ENCODE assay signal across 23 cellular contexts in genomic region chr2:176967911-176968451, GRCh38.
DNase-seq lines count a peak whose midpoint lies in the region; ATAC-seq, FAIRE-seq and TF ChIP-seq lines count a peak whose summit lies in the region.
"Had no signal": no experiment of that assay in that cellular context is flagged by ENCODE, and none has a peak within 500 bp of the region (broad histone marks: within the 10 kb centered on the region; RNA-seq: fewer than 3 reads in every experiment).

No MANE protein-coding gene starts in this region.

- no peak for TF ChIP-seq EP300 in K562 (IDR thresholded peaks at IDR 0.05; ENCODE audit: low read length)

- H3K36me3 ChIP-seq in K562 (ENCODE audit: control insufficient read depth, insufficient read depth, low read length): no peaks in the 10 kb centered on the region

- no peaks in the 10 kb centered on the region for H3K4me1 ChIP-seq in K562 (replicated peaks in 1 of 2; ENCODE audit: control insufficient read depth in 2 of 2, insufficient read depth in 2 of 2, low read length in 2 of 2)
- H3K4me1 ChIP-seq: A549 had no signal

- no peaks in the 10 kb centered on the region for H3K79me2 ChIP-seq in K562 (ENCODE audit: control insufficient read depth, insufficient read depth, low read length)

- BruUV-seq in K562 (replicated peaks; lab: Mats Ljungman, UMichigan): no TSS peak

- H3K27ac Mint-ChIP-seq in nephron progenitor cell: no peak overlapping the region
- H3K27ac Mint-ChIP-seq: CD4-positive, alpha-beta memory T cell had no signal

- H2AFZ ChIP-seq in K562 (ENCODE audit: low read depth, low read length): no peak overlapping the region

- H4K20me1 ChIP-seq in K562 (replicated peaks; ENCODE audit: control insufficient read depth, insufficient read depth, low read length): no peaks in the 10 kb centered on the region

- H3K9me3 Mint-ChIP-seq in nephron progenitor cell: no peaks in the 10 kb centered on the region
- H3K9me3 Mint-ChIP-seq: CD4-positive, alpha-beta memory T cell had no signal

- H3K9ac ChIP-seq in K562 (ENCODE audit: insufficient read depth in 1 of 2, low read depth in 2 of 2, low read length in 2 of 2): no peak overlapping the region

- CTCF ChIA-PET in K562 (lab: Yijun Ruan, JAX; ENCODE audit: low intra/inter-chr PET ratio): no interaction called here

- H3K27me3 Mint-ChIP-seq in nephron progenitor cell (ENCODE audit: low read depth, poor library complexity): peaks cover 24% of the 10 kb centered on the region

- in situ Hi-C loops in K562 (cut with MboI): no loop called here

- no peaks in the 10 kb centered on the region for H3K9me3 ChIP-seq in K562 (replicated peaks; ENCODE audit: control insufficient read depth, insufficient read depth, low read depth, low read length)
- H3K9me3 ChIP-seq: A549 had no signal

- no peaks in the 10 kb centered on the region for H3K27me3 ChIP-seq in K562 (ENCODE audit: control insufficient read depth in 2 of 2, insufficient read depth in 2 of 2, low read length in 2 of 2)

- DNase-seq in GM12864 (ENCODE audit: low read depth): peak; percentile 4
- no peak for DNase-seq in K562 (ENCODE audit: extremely low read depth in 1 of 4, low spot score in 3 of 4)
- DNase-seq in nephron progenitor cell: no peak
- no peak for DNase-seq in NCI-H1436 (lab: John Stamatoyannopoulos, UW)
- DNase-seq: CD4-positive, alpha-beta memory T cell; DMS79 treated with DMSO at 0.1 percent for 48 hours; H7; NCI-H1105; NCI-H187; NCI-H446; NCI-H774; SHP77; T-helper 2 cell had no signal

- H3K27ac ChIP-seq in K562 (ENCODE audit: extremely low read depth, low read depth, low read length): no peak overlapping the region
- H3K27ac ChIP-seq: A549 had no signal

- POLR2A ChIA-PET in K562 (lab: Yijun Ruan, JAX): interaction anchor here (2.3 kb wide), 1 partner anchor 9 kb away, joined by 7 read pairs; no protein-coding TSS in a partner anchor

- TF ChIP-seq RAD21 in K562 (CRISPR knock-in tag; conservative IDR thresholded peaks at IDR 0.05 in 1 of 2, IDR thresholded peaks at IDR 0.05 in 1 of 2): no peak

- TF ChIP-seq CTCF in GM12864 (IDR thresholded peaks at IDR 0.05; ENCODE audit: low read depth, low read length, missing control alignments) (no peak), K562 (IDR thresholded peaks at IDR 0.05 in 2 of 3, conservative IDR thresholded peaks at IDR 0.05 in 1 of 3; ENCODE audit: insufficient read depth in 2 of 3, low read depth in 1 of 3, low read length in 3 of 3) (no peak), nephron progenitor cell (IDR thresholded peaks at IDR 0.05) (no peak)

- peak; percentile 47 for ATAC-seq in GM19043 (IDR thresholded peaks at IDR 0.05; ENCODE audit: low read depth, unreplicated experiment)
- peak; percentile 70 for ATAC-seq in HG03175 (IDR thresholded peaks at IDR 0.05; ENCODE audit: unreplicated experiment)
- no peak for ATAC-seq in K562
- no peak for ATAC-seq in GM21515 (IDR thresholded peaks at IDR 0.05; ENCODE audit: unreplicated experiment)
- no peak for ATAC-seq in GM21390 (IDR thresholded peaks at IDR 0.05; ENCODE audit: unreplicated experiment)
- ATAC-seq: A549, SK-N-SH treated with all-trans-retinoic acid at 6 μM for 48 hours had no signal

- no peak overlapping the region for H3K4me3 Mint-ChIP-seq in nephron progenitor cell
- H3K4me3 Mint-ChIP-seq: CD4-positive, alpha-beta memory T cell had no signal

- H3K4me3 ChIP-seq in GM12864 (ENCODE audit: low read depth, low read length) (no peak overlapping the region), K562 (no peak overlapping the region)
- H3K4me3 ChIP-seq: A549 had no signal

- TF ChIP-seq POLR2A in K562 (conservative IDR thresholded peaks at IDR 0.05): no peak

- no peaks in the 10 kb centered on the region for H3K9me1 ChIP-seq in K562 (ENCODE audit: control insufficient read depth, insufficient read depth, low read length)

- FAIRE-seq in K562 (lab: Jason Lieb, UNC): no peak
- FAIRE-seq: A549, D721Med, G401.6, HTR-8/SVneo, RCC 7860 had no signal

- no peak overlapping the region for H3K4me2 ChIP-seq in K562 (ENCODE audit: insufficient read depth, low read length)
- H3K4me2 ChIP-seq: A549 had no signal

- intact Hi-C loops in K562 (cut with micrococcal nuclease): no loop called here

- no peaks in the 10 kb centered on the region for H3K4me1 Mint-ChIP-seq in nephron progenitor cell
- H3K4me1 Mint-ChIP-seq: CD4-positive, alpha-beta memory T cell had no signal

- no peaks in the 10 kb centered on the region for H3K36me3 Mint-ChIP-seq in nephron progenitor cell (ENCODE audit: low read depth)
- H3K36me3 Mint-ChIP-seq: CD4-positive, alpha-beta memory T cell had no signal

TF ChIP-seq in K562, 482 proteins besides CTCF, POLR2A, EP300 and RAD21:
- TF ChIP-seq NR2F6 (CRISPR knock-in tag; IDR thresholded peaks at IDR 0.05) (no peak), TEAD4 (IDR thresholded peaks at IDR 0.05; ENCODE audit: low read length) (no peak), TEAD4 (CRISPR knock-in tag; IDR thresholded peaks at IDR 0.05; ENCODE audit: borderline replicate concordance) (no peak), SPI1 (IDR thresholded peaks at IDR 0.05; ENCODE audit: borderline replicate concordance, low read depth, low read length) (0 out of 2 replicates have a peak, but pooled peaks have one; percentile 4), HMG20B (CRISPR knock-in tag; IDR thresholded peaks at IDR 0.05) (no peak)
TF ChIP-seq in K562: peak in this region for 1.

Comparison
In these comparisons a context has a peak if more than half of its experiments do, and no peak if none do; other contexts are left out.
1. ATAC-seq: peak in GM19043 (single experiment) and HG03175 (single experiment); none in K562 (single experiment), GM21515 (single experiment) and GM21390 (single experiment).